18 cellular contexts compared by ENCODE assay signal in the genomic region with DNA sequence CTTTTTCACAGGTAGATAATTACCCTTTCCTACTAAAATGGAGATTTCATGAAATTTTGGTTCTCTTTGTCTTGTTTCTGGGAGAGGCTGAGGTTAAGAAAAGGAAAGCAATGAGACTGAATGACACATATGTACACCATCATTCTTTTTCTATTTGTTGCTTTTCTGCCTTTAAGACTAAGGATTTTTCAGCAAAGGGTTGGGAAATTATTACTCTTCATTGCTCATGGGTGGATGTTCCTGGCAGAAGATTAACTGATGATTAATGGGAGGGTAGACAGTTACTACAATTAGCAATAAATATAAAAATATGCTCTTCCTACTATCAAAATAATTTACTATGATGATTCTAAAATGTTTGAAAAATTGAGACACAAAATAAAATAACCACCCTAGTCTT.
"Had no signal": no experiment of that assay in that cellular context is flagged by ENCODE, and none has a peak within 500 bp of the region (broad histone marks: within the 10 kb centered on the region; RNA-seq: fewer than 3 reads in every experiment).

No MANE protein-coding gene starts in this region.

- ATAC-seq: activated CD4-positive, alpha-beta T cell treated with anti-CD3 and anti-CD28 coated beads for 36 hours; esophagus mucosa; left lobe of liver; natural killer cell; WTC11 had no signal

- H3K4me3 ChIP-seq: ascending aorta, coronary artery, lung, thyroid gland had no signal

- H3K4me3 Mint-ChIP-seq: activated CD4-positive, alpha-beta memory T cell treated with anti-CD3 and anti-CD28 coated beads, Interleukin-2, amount 10 ng/mL, durations not matched to agents 7 days and 5 days; activated CD4-positive, alpha-beta T cell treated with anti-CD3 and anti-CD28 coated beads for 36 hours; activated naive CD4-positive, alpha-beta T cell treated with anti-CD3 and anti-CD28 coated beads, Interleukin-2, amount 10 ng/mL, durations not matched to agents 7 days and 5 days; activated T-cell treated with anti-CD3 and anti-CD28 coated beads, Interleukin-2, amount 50 U/mL, for 24 hours; natural killer cell; WTC11 had no signal

- H3K9me3 Mint-ChIP-seq: activated CD4-positive, alpha-beta memory T cell treated with anti-CD3 and anti-CD28 coated beads, Interleukin-2, amount 10 ng/mL, durations not matched to agents 7 days and 5 days; activated naive CD4-positive, alpha-beta T cell treated with anti-CD3 and anti-CD28 coated beads, Interleukin-2, amount 10 ng/mL, durations not matched to agents 7 days and 5 days; activated T-cell treated with anti-CD3 and anti-CD28 coated beads, Interleukin-2, amount 50 U/mL, for 24 hours; natural killer cell had no signal

- H3K4me1 Mint-ChIP-seq: activated CD4-positive, alpha-beta memory T cell treated with anti-CD3 and anti-CD28 coated beads, Interleukin-2, amount 10 ng/mL, durations not matched to agents 7 days and 5 days; activated CD4-positive, alpha-beta T cell treated with anti-CD3 and anti-CD28 coated beads for 36 hours; activated naive CD4-positive, alpha-beta T cell treated with anti-CD3 and anti-CD28 coated beads, Interleukin-2, amount 10 ng/mL, durations not matched to agents 7 days and 5 days had no signal

- H3K27ac Mint-ChIP-seq: activated CD4-positive, alpha-beta memory T cell treated with anti-CD3 and anti-CD28 coated beads, Interleukin-2, amount 10 ng/mL, durations not matched to agents 7 days and 5 days; activated CD4-positive, alpha-beta T cell treated with anti-CD3 and anti-CD28 coated beads for 36 hours; activated naive CD4-positive, alpha-beta T cell treated with anti-CD3 and anti-CD28 coated beads, Interleukin-2, amount 10 ng/mL, durations not matched to agents 7 days and 5 days; activated T-cell treated with anti-CD3 and anti-CD28 coated beads, Interleukin-2, amount 50 U/mL, for 24 hours; natural killer cell; WTC11 had no signal

- H3K27me3 Mint-ChIP-seq: activated naive CD4-positive, alpha-beta T cell treated with anti-CD3 and anti-CD28 coated beads, Interleukin-2, amount 10 ng/mL, durations not matched to agents 7 days and 5 days had no signal

- DNase-seq: activated CD4-positive, alpha-beta memory T cell treated with anti-CD3 and anti-CD28 coated beads, Interleukin-2, amount 10 ng/mL, durations not matched to agents 7 days and 5 days; activated CD4-positive, alpha-beta T cell treated with anti-CD3 and anti-CD28 coated beads for 36 hours; activated effector memory CD4-positive, alpha-beta T cell treated with Interleukin-2 at 50 U/mL for 16 hours; activated naive CD4-positive, alpha-beta T cell treated with anti-CD3 and anti-CD28 coated beads, Interleukin-2, amount 10 ng/mL, durations not matched to agents 7 days and 5 days; activated T-cell treated with anti-CD3 and anti-CD28 coated beads, Interleukin-2, amount 50 U/mL, for 24 hours; glutamatergic neuron; hypothalamus; islet precursor cell; natural killer cell; stimulated activated CD8-positive, alpha-beta memory T cell treated with anti-CD3 and anti-CD28 coated beads, Interleukin-4, amount 100 ng/mL, for 48 hours; stimulated activated naive CD4-positive, alpha-beta T cell; thyroid gland had no signal

- H3K36me3 Mint-ChIP-seq: activated naive CD4-positive, alpha-beta T cell treated with anti-CD3 and anti-CD28 coated beads, Interleukin-2, amount 10 ng/mL, durations not matched to agents 7 days and 5 days; natural killer cell; WTC11 had no signal
